8 cellular contexts compared by ENCODE assay signal in the genomic region with DNA sequence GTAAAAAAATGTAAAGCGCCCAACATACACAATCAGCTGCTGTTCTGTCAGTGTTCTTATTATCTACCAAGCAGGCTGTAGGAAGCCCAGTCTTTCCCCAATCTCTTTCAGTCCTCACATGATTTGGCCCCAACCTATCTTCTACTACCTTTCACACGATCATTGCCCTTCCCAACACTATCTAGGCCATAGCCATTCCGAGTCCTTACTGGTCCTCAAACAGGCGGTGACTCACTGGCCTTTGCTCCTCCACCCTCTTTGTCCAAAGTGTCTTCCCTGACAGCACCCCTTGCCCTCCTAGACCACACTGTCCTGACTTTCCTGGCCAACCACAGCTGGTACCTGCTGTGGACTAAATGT. TPM values are rescaled to one million over a fixed set of nuclear protein-coding genes. Genes with fewer than 3 reads are reported as not detected.
A peak's percentile ranks its signal among the peaks of the same experiment; 100 is the strongest.
DNase-seq lines count a peak whose midpoint lies in the region; ATAC-seq and TF ChIP-seq lines count a peak whose summit lies in the region.

No MANE protein-coding gene starts in this region.

- H3K27ac ChIP-seq in SJCRH30: no peak overlapping the region
- H3K27ac ChIP-seq in esophagus (ENCODE audit: low read depth in 2 of 2, low read length in 1 of 2): peak overlapping the region; percentile 65 to 72
- H3K27ac ChIP-seq in psoas muscle: peak overlapping the region; percentile 91

- H3K36me3 ChIP-seq in SJCRH30: no peaks in the 10 kb centered on the region
- H3K36me3 ChIP-seq in esophagus (ENCODE audit: control insufficient read depth in 2 of 2, insufficient read depth in 2 of 2, low read length in 1 of 2): no peaks in the 10 kb centered on the region
- peaks cover 0 to 13% of the 10 kb centered on the region in 2 donors for H3K36me3 ChIP-seq in psoas muscle (ENCODE audit: insufficient read depth in 1 of 2, low read depth in 1 of 2)

- intact Hi-C loops in psoas muscle (cut with DNase I): loop anchor here in 1 of 2 donors (5.0 kb wide), 1 partner anchor 66 kb away; no protein-coding TSS in a partner anchor

- ATAC-seq in psoas muscle (peak in 3 of 4 donors; percentile 19 to 45 (median 20)), HG03095 (IDR thresholded peaks at IDR 0.05; ENCODE audit: unreplicated experiment) (no peak), GM18870 (IDR thresholded peaks at IDR 0.05; ENCODE audit: unreplicated experiment) (no peak), HG03565 (IDR thresholded peaks at IDR 0.05; ENCODE audit: unreplicated experiment) (no peak)

- H3K9me3 ChIP-seq in SJCRH30 (replicated peaks) (no peaks in the 10 kb centered on the region), esophagus (ENCODE audit: control insufficient read depth in 2 of 2, insufficient read depth in 1 of 2, low read depth in 1 of 2, low read length in 1 of 2) (no peaks in the 10 kb centered on the region), psoas muscle (no peaks in the 10 kb centered on the region)

- H3K4me3 ChIP-seq in GM12864 (ENCODE audit: low read depth, low read length) (peak overlapping the region; percentile 69), SJCRH30 (peak overlapping the region; percentile 76), esophagus (ENCODE audit: low read depth in 1 of 2, low read length in 2 of 2) (no peak overlapping the region), psoas muscle (peak overlapping the region; percentile 77)

- WGBS in esophagus, 2 donors: 90 to 97% methylated on average over 4 of the region's 4 CpGs
- WGBS in psoas muscle, 3 donors: 86 to 91% (median 87%) methylated on average over 4 of the region's 4 CpGs

- H3K4me1 ChIP-seq in SJCRH30 (peaks cover 3% of the 10 kb centered on the region), esophagus (ENCODE audit: control insufficient read depth in 2 of 2, insufficient read depth in 2 of 2, low read length in 1 of 2) (peaks cover 0 to 4% of the 10 kb centered on the region in 2 donors), psoas muscle (peaks cover 30% of the 10 kb centered on the region)

- H3K27me3 ChIP-seq in SJCRH30 (no peaks in the 10 kb centered on the region), esophagus (ENCODE audit: control insufficient read depth in 1 of 2, insufficient read depth in 2 of 2, low read length in 2 of 2) (no peaks in the 10 kb centered on the region), psoas muscle (ENCODE audit: insufficient read depth in 3 of 3, low read length in 2 of 3) (no peaks in the 10 kb centered on the region)

- TF ChIP-seq CTCF in GM12864 (IDR thresholded peaks at IDR 0.05; ENCODE audit: low read depth, low read length, missing control alignments) (no peak), psoas muscle (IDR thresholded peaks at IDR 0.05) (no peak)

- DNase-seq in GM12864 (ENCODE audit: low read depth) (no peak), SJCRH30 (no peak), psoas muscle (no peak), 8988T (no peak)

RNA-seq across cellular contexts. Expression of gene RFT1, which starts 0.9 kb away (rescaled TPM):
- 20.6 and 22.0 TPM in 2 replicates for total RNA-seq in SJCRH30 (2014; rRNA removed; shearing (Covaris generic))
- polyA plus RNA-seq in esophagus (10 to 100 TPM in 1 of 2 donors, 1 to 10 TPM in 1; 5.7 to 11.0 TPM), psoas muscle (10 to 100 TPM in 1 of 3 donors, 1 to 10 TPM in 2; 5.4 to 13.2 (median 8.1) TPM)
- 1 to 10 TPM; 5.7 to 8.8 (median 6.5) TPM for total RNA-seq in psoas muscle

RNA-seq across cellular contexts. Expression of gene PRKCD, which starts 29.9 kb away (rescaled TPM):
- 4.1 and 4.6 TPM in 2 replicates for total RNA-seq in SJCRH30 (2014; rRNA removed; shearing (Covaris generic))
- polyA plus RNA-seq in esophagus (10 to 100 TPM; 19.8 to 22.2 TPM), psoas muscle (1 to 10 TPM; 3.5 to 4.9 (median 3.9) TPM)
- total RNA-seq in psoas muscle: 1 to 10 TPM; 3.2 to 8.4 (median 4.5) TPM

Comparison
In these comparisons a context has a peak if more than half of its experiments do, and no peak if none do; other contexts are left out.
1. H3K4me3 ChIP-seq: peak in GM12864 (single experiment), SJCRH30 (single experiment) and psoas muscle (single experiment); none in esophagus (0 of 2).
2. ATAC-seq: peak in psoas muscle (3 of 4); none in HG03095 (single experiment), GM18870 (single experiment) and HG03565 (single experiment).